In genomic region chr4:25666031-25666630, GRCh38 we compare ENCODE assay signal across 1 cellular context.
TF ChIP-seq lines count a peak whose summit lies in the region.

No MANE protein-coding gene starts in this region.

TF ChIP-seq in H1, 55 proteins besides CTCF, POLR2A, EP300 and RAD21 (continued from another document):
- TF ChIP-seq E2F6 (IDR thresholded peaks at IDR 0.05), result no peak
TF ChIP-seq in H1: peak in this region for 0.
